In the genomic region with DNA sequence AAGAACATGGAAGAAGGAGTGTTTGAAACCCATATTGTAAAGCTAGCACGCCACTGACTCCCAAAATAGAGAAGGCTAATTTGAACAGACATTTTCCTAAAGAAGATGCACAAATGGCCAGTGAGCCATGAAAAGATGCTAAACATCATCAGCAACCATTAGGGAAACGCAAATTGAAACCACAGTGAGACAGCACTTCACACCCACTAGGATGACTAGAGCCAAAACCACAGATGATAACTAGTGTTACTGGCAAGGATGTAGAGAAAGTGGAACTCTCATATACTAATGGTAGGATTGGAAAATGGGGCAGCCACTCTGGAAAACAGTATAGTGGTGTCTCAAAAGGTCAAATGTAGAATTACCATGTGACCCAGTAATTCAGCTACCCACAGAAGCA, we compare ENCODE assay signal across 16 cellular contexts. TPM values are rescaled to one million over a fixed set of nuclear protein-coding genes. Genes with fewer than 3 reads are reported as not detected.
"Had no signal": no experiment of that assay in that cellular context is flagged by ENCODE, and none has a peak within 500 bp of the region (broad histone marks: within the 10 kb centered on the region; RNA-seq: fewer than 3 reads in every experiment).

No MANE protein-coding gene starts in this region.

- H3K27me3 Mint-ChIP-seq: progenitor cell of endocrine pancreas had no signal

- H3K27ac ChIP-seq: coronary artery, heart right ventricle, transverse colon had no signal

- DNase-seq: activated CD4-positive, alpha-beta memory T cell treated with anti-CD3 and anti-CD28 coated beads, Interleukin-2, amount 10 ng/mL, durations not matched to agents 7 days and 5 days; activated CD4-positive, alpha-beta T cell treated with anti-CD3 and anti-CD28 coated beads for 48 hours; activated CD8-positive, alpha-beta memory T cell treated with anti-CD3 and anti-CD28 coated beads, Interleukin-2, amount 10 ng/mL, durations not matched to agents 7 days and 5 days; activated naive CD4-positive, alpha-beta T cell treated with Interleukin-2 at 50 U/mL for 16 hours; heart right ventricle; left ventricle myocardium superior; stimulated activated CD4-positive, alpha-beta T cell treated with anti-CD3 and anti-CD28 coated beads, Interleukin-2, amount 100 ng/mL, for 24 hours; stimulated activated naive CD4-positive, alpha-beta T cell treated with Interleukin-2 at 50 U/mL for 16 hours; transverse colon had no signal

- H3K36me3 Mint-ChIP-seq: activated CD8-positive, alpha-beta memory T cell treated with anti-CD3 and anti-CD28 coated beads, Interleukin-2, amount 10 ng/mL, durations not matched to agents 7 days and 5 days; memory B cell had no signal

- H3K4me3 ChIP-seq: coronary artery, heart right ventricle, transverse colon had no signal

- H3K9me3 Mint-ChIP-seq: central memory CD8-positive, alpha-beta T cell had no signal

- H3K27ac Mint-ChIP-seq: activated CD4-positive, alpha-beta memory T cell treated with anti-CD3 and anti-CD28 coated beads, Interleukin-2, amount 10 ng/mL, durations not matched to agents 7 days and 5 days; activated CD8-positive, alpha-beta memory T cell treated with anti-CD3 and anti-CD28 coated beads, Interleukin-2, amount 10 ng/mL, durations not matched to agents 7 days and 5 days; memory B cell; progenitor cell of endocrine pancreas; T-helper 1 cell treated with Interleukin-12 subunit alpha and Interleukin-12 subunit beta and Interleukin-4 antibody, amounts not matched to agents 30 μg/mL and 1 μg/mL, for 36 hours had no signal

- H3K27me3 ChIP-seq: transverse colon had no signal

- H3K4me1 Mint-ChIP-seq: activated CD4-positive, alpha-beta memory T cell treated with anti-CD3 and anti-CD28 coated beads, Interleukin-2, amount 10 ng/mL, durations not matched to agents 7 days and 5 days; activated CD8-positive, alpha-beta memory T cell treated with anti-CD3 and anti-CD28 coated beads, Interleukin-2, amount 10 ng/mL, durations not matched to agents 7 days and 5 days; central memory CD8-positive, alpha-beta T cell had no signal

- H3K4me3 Mint-ChIP-seq: activated CD4-positive, alpha-beta memory T cell treated with anti-CD3 and anti-CD28 coated beads, Interleukin-2, amount 10 ng/mL, durations not matched to agents 7 days and 5 days; activated CD8-positive, alpha-beta memory T cell treated with anti-CD3 and anti-CD28 coated beads, Interleukin-2, amount 10 ng/mL, durations not matched to agents 7 days and 5 days; central memory CD8-positive, alpha-beta T cell; memory B cell; neural crest cell; T-helper 1 cell treated with Interleukin-12 subunit alpha and Interleukin-12 subunit beta and Interleukin-4 antibody, amounts not matched to agents 30 μg/mL and 1 μg/mL, for 36 hours had no signal

- H3K36me3 ChIP-seq: heart right ventricle, transverse colon had no signal

- ATAC-seq: activated CD8-positive, alpha-beta memory T cell treated with anti-CD3 and anti-CD28 coated beads, Interleukin-2, amount 10 ng/mL, durations not matched to agents 7 days and 5 days; heart right ventricle; left ventricle myocardium superior had no signal

RNA-seq across cellular contexts. Expression of gene BMP7, which starts 58.2 kb away (rescaled TPM):
- total RNA-seq: activated CD4-positive, alpha-beta memory T cell treated with anti-CD3 and anti-CD28 coated beads, Interleukin-2, amount 10 ng/mL, durations not matched to agents 7 days and 5 days; activated CD8-positive, alpha-beta memory T cell treated with anti-CD3 and anti-CD28 coated beads, Interleukin-2, amount 10 ng/mL, durations not matched to agents 7 days and 5 days; mononuclear cell had no signal
